Comparison of ENCODE assay signal across 22 cellular contexts in the genomic region with DNA sequence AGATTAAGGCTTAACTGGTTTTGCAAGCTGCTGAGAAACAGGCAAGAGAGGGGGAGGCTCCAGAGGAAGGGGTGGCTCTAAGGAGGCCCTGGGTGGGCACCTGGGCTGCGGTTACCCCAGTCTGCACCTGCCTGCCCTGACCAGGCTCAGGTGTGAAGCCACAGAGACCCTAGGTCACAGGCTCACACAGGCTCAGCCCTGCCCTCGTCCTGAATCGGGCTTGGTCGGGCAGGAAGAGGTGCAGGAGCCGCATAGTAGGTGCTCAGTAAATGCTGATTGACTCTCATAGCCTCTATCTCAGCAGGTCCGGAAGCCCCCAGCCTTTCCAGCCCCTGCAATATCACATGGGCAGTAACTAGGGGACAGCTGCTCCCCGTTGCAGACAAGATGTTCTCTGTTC.
"Had no signal": no experiment of that assay in that cellular context is flagged by ENCODE, and none has a peak within 500 bp of the region (broad histone marks: within the 10 kb centered on the region; RNA-seq: fewer than 3 reads in every experiment).

No MANE protein-coding gene starts in this region.

- DNase-seq: dermis blood vessel endothelial cell; dorsolateral prefrontal cortex; effector CD4-positive, alpha-beta T cell; effector memory CD4-positive, alpha-beta T cell; foreskin keratinocyte; heart right ventricle; hippocampal formation; immature natural killer cell; islet precursor cell; kidney; kidney glomerular epithelial cell; left colon; left ventricle myocardium inferior; lower lobe of right lung; mesenchymal stem cell; mucosa of descending colon; naive B cell had no signal

- H3K4me1 Mint-ChIP-seq: immature natural killer cell, mesothelial cell of epicardium, naive B cell had no signal

- ATAC-seq: foreskin keratinocyte, gastroesophageal sphincter, heart right ventricle, left colon, left lobe of liver, lower lobe of right lung, mucosa of descending colon had no signal

- H3K27ac ChIP-seq: coronary artery, dorsolateral prefrontal cortex, esophagus muscularis mucosa, foreskin keratinocyte, gastroesophageal sphincter, heart right ventricle, left ventricle myocardium inferior, lower lobe of right lung had no signal

- H3K27me3 ChIP-seq: dorsolateral prefrontal cortex, esophagus muscularis mucosa, foreskin keratinocyte had no signal

- H3K27ac Mint-ChIP-seq: immature natural killer cell, mesothelial cell of epicardium, naive B cell had no signal

- H3K4me1 ChIP-seq: esophagus muscularis mucosa, foreskin keratinocyte, gastroesophageal sphincter, heart right ventricle, left ventricle myocardium inferior, lower lobe of right lung had no signal

- H3K4me3 Mint-ChIP-seq: immature natural killer cell, mesothelial cell of epicardium, naive B cell had no signal

- H3K4me3 ChIP-seq: coronary artery, dorsolateral prefrontal cortex, esophagus muscularis mucosa, gastroesophageal sphincter, heart right ventricle, left ventricle myocardium inferior, lower lobe of right lung, mucosa of descending colon had no signal

- H3K36me3 Mint-ChIP-seq: mesothelial cell of epicardium had no signal

- H3K36me3 ChIP-seq: esophagus muscularis mucosa, gastroesophageal sphincter, heart right ventricle, left ventricle myocardium inferior, lower lobe of right lung had no signal
